Comparison of ENCODE assay signal across 20 cellular contexts in genomic region chr1:197159461-197159860, GRCh38. TPM values are rescaled to one million over a fixed set of nuclear protein-coding genes. Genes with fewer than 3 reads are reported as not detected.
A peak's percentile ranks its signal among the peaks of the same experiment; 100 is the strongest.
DNase-seq lines count a peak whose midpoint lies in the region; ATAC-seq and TF ChIP-seq lines count a peak whose summit lies in the region.
"Had no signal": no experiment of that assay in that cellular context is flagged by ENCODE, and none has a peak within 500 bp of the region (broad histone marks: within the 10 kb centered on the region; RNA-seq: fewer than 3 reads in every experiment).

No MANE protein-coding gene starts in this region.

- H3K9me3 ChIP-seq in osteoblast (ENCODE audit: low read depth, low read length), result no peaks in the 10 kb centered on the region
- no peaks in the 10 kb centered on the region for H3K9me3 ChIP-seq in HAP-1
- H3K9me3 ChIP-seq: BLaER1, Caco-2 had no signal

- peaks cover 7% of the 10 kb centered on the region for H3K36me3 ChIP-seq in brain microvascular endothelial cell (replicated peaks)
- H3K36me3 ChIP-seq in osteoblast (ENCODE audit: insufficient read depth, low read length), result peaks cover 22% of the 10 kb centered on the region
- H3K36me3 ChIP-seq in HAP-1 (replicated peaks), result no peaks in the 10 kb centered on the region

- no peaks in the 10 kb centered on the region for H4K20me1 ChIP-seq in osteoblast (ENCODE audit: insufficient read depth, low read length)
- H4K20me1 ChIP-seq: BLaER1 had no signal

- H3K27me3 ChIP-seq in brain microvascular endothelial cell (replicated peaks) (no peaks in the 10 kb centered on the region), osteoblast (ENCODE audit: insufficient read depth, low read length) (no peaks in the 10 kb centered on the region), HAP-1 (ENCODE audit: low read depth) (no peaks in the 10 kb centered on the region)
- H3K27me3 ChIP-seq: BE2C, BLaER1 had no signal

- TF ChIP-seq CTCF in brain microvascular endothelial cell (IDR thresholded peaks at IDR 0.05; ENCODE audit: low read depth, low read length, missing control alignments) (no peak), fibroblast of pulmonary artery (IDR thresholded peaks at IDR 0.05; ENCODE audit: low read length, missing control alignments) (no peak), osteoblast (IDR thresholded peaks at IDR 0.05; ENCODE audit: extremely low read depth, low read depth, low read length) (no peak)

- DNase-seq in brain microvascular endothelial cell, result no peak
- peak; percentile 80 for DNase-seq in fibroblast of pulmonary artery (ENCODE audit: low read depth)
- DNase-seq in osteoblast (ENCODE audit: insufficient read length, low spot score, missing footprints), result no peak
- no peak for DNase-seq in GF-D8 (lab: John Stamatoyannopoulos, UW)
- DNase-seq in HAP-1 (ENCODE audit: low spot score in 2 of 2), result no peak
- DNase-seq in left lobe of liver (ENCODE audit: low spot score), result no peak
- no peak for DNase-seq in activated T-cell treated with anti-CD3 and anti-CD28 coated beads, Interleukin-2, amount 50 U/mL, for 4 hours
- DNase-seq: 8988T; ACHN; BE2C; C1 segment of cervical spinal cord; Caco-2; Calu3; CD4-positive, alpha-beta memory T cell; CD4-positive, CD25-positive, alpha-beta regulatory T cell; CD8-positive, alpha-beta memory T cell; DMS79 treated with DMSO at 0.1 percent for 48 hours had no signal

- H3K79me2 ChIP-seq in osteoblast (ENCODE audit: insufficient read depth, low read length), result no peaks in the 10 kb centered on the region

- in situ Hi-C loops in brain microvascular endothelial cell (cut with HindIII; ENCODE audit: low pct_ligation_motif_present, low sequenced_read_pairs) (no loop called here), HAP-1 (cut with MboI; ENCODE audit: low sequenced_read_pairs) (no loop called here)

- H3K4me1 Mint-ChIP-seq in activated T-cell treated with anti-CD3 and anti-CD28 coated beads, Interleukin-2, amount 50 U/mL, for 4 hours (ENCODE audit: low read depth), result no peaks in the 10 kb centered on the region
- H3K4me1 Mint-ChIP-seq: CD14-positive monocyte; CD8-positive, alpha-beta memory T cell had no signal

- no peak overlapping the region for H3K4me3 ChIP-seq in brain microvascular endothelial cell (ENCODE audit: low read depth, low read length)
- no peak overlapping the region for H3K4me3 ChIP-seq in fibroblast of pulmonary artery (replicated peaks; ENCODE audit: low read depth, low read length)
- no peak overlapping the region for H3K4me3 ChIP-seq in osteoblast (ENCODE audit: insufficient read depth, low read length)
- no peak overlapping the region for H3K4me3 ChIP-seq in HAP-1
- H3K4me3 ChIP-seq: BLaER1, GM12878 had no signal

- peaks cover 21% of the 10 kb centered on the region for H3K36me3 Mint-ChIP-seq in activated T-cell treated with anti-CD3 and anti-CD28 coated beads, Interleukin-2, amount 50 U/mL, for 4 hours (ENCODE audit: insufficient read depth)

- no peaks in the 10 kb centered on the region for H3K9me3 Mint-ChIP-seq in activated T-cell treated with anti-CD3 and anti-CD28 coated beads, Interleukin-2, amount 50 U/mL, for 4 hours
- H3K9me3 Mint-ChIP-seq: CD14-positive monocyte; CD4-positive, CD25-positive, alpha-beta regulatory T cell; CD8-positive, alpha-beta memory T cell had no signal

- no peak for ATAC-seq in left lobe of liver
- no peak for ATAC-seq in activated T-cell treated with anti-CD3 and anti-CD28 coated beads, Interleukin-2, amount 50 U/mL, for 4 hours
- ATAC-seq: GM12878 had no signal

- no peak overlapping the region for H3K4me2 ChIP-seq in osteoblast (ENCODE audit: insufficient read depth, low read length)
- H3K4me2 ChIP-seq: BLaER1 had no signal

- H3K27ac ChIP-seq in brain microvascular endothelial cell (peak overlapping the region; percentile 44), osteoblast (ENCODE audit: low read depth, low read length) (peak overlapping the region; percentile 8)
- H3K27ac ChIP-seq: BLaER1 had no signal

- no peak overlapping the region for H3K4me3 Mint-ChIP-seq in activated T-cell treated with anti-CD3 and anti-CD28 coated beads, Interleukin-2, amount 50 U/mL, for 4 hours
- H3K4me3 Mint-ChIP-seq: CD14-positive monocyte; CD4-positive, alpha-beta memory T cell; CD4-positive, CD25-positive, alpha-beta regulatory T cell; CD8-positive, alpha-beta memory T cell had no signal

- H2AFZ ChIP-seq in osteoblast (ENCODE audit: low read length), result no peak overlapping the region

- no peaks in the 10 kb centered on the region for H3K4me1 ChIP-seq in osteoblast (ENCODE audit: insufficient read depth, low read length)
- no peaks in the 10 kb centered on the region for H3K4me1 ChIP-seq in HAP-1
- H3K4me1 ChIP-seq: BE2C, BLaER1 had no signal

- no peaks in the 10 kb centered on the region for H3K27me3 Mint-ChIP-seq in activated T-cell treated with anti-CD3 and anti-CD28 coated beads, Interleukin-2, amount 50 U/mL, for 4 hours (ENCODE audit: low read depth)
- H3K27me3 Mint-ChIP-seq: CD4-positive, alpha-beta memory T cell; CD4-positive, CD25-positive, alpha-beta regulatory T cell; CD8-positive, alpha-beta memory T cell had no signal

RNA-seq across cellular contexts. Expression of gene ASPM, which starts 13.0 kb away (rescaled TPM):
- 5.1 and 5.6 TPM in 2 replicates for total RNA-seq in osteoblast
- total RNA-seq in left lobe of liver, result 0.35 TPM
- total RNA-seq in activated T-cell treated with anti-CD3 and anti-CD28 coated beads, Interleukin-2, amount 50 U/mL, for 4 hours, result 1 to 10 TPM; 1.2 to 1.7 (median 1.4) TPM

RNA-seq across cellular contexts. Expression of gene ZBTB41, which starts 41.6 kb away (rescaled TPM):
- total RNA-seq in osteoblast (25.9 and 27.9 TPM in 2 replicates), left lobe of liver (3.6 TPM)
- 1 to 10 TPM; 2.5 TPM for total RNA-seq in activated T-cell treated with anti-CD3 and anti-CD28 coated beads, Interleukin-2, amount 50 U/mL, for 4 hours
